ENCODE assay signal across 21 cellular contexts in genomic region chr5:62197697-62198096, GRCh38.
"Had no signal": no experiment of that assay in that cellular context is flagged by ENCODE, and none has a peak within 500 bp of the region (broad histone marks: within the 10 kb centered on the region; RNA-seq: fewer than 3 reads in every experiment).

No MANE protein-coding gene starts in this region.

- ATAC-seq: left lung; naive thymus-derived CD4-positive, alpha-beta T cell; right lobe of liver; stimulated activated naive B cell treated with anti-CD40 and anti-IgM and Interleukin-4, amounts not matched to agents 10 μg/mL and 1 μg/mL and 100 μg/mL, for 72 hours had no signal

- H3K27me3 ChIP-seq: adrenal gland, ascending aorta, left lung, right lobe of liver, uterus had no signal

- H3K4me2 ChIP-seq: hepatocyte had no signal

- H3K36me3 ChIP-seq: adrenal gland, ascending aorta, brain microvascular endothelial cell, left lung, right lobe of liver, transverse colon, uterus had no signal

- H3K27ac ChIP-seq: adrenal gland, ascending aorta, brain microvascular endothelial cell, hepatocyte, left lung, right lobe of liver, skin epidermis, transverse colon, uterus had no signal

- DNase-seq: activated naive CD4-positive, alpha-beta T cell; activated T-cell treated with anti-CD3 and anti-CD28 coated beads, Interleukin-2, amount 50 U/mL, for 24 hours; adrenal gland; brain microvascular endothelial cell; caudate nucleus; effector CD8-positive, alpha-beta T cell; glutamatergic neuron; kidney glomerular epithelial cell; left lung; naive thymus-derived CD4-positive, alpha-beta T cell; posterior cingulate gyrus; right lobe of liver; stimulated activated CD4-positive, alpha-beta T cell treated with anti-CD3 and anti-CD28 coated beads, Interleukin-2, amount 100 ng/mL, for 24 hours; stimulated activated naive B cell treated with anti-CD40 and anti-IgM and Interleukin-4, amounts not matched to agents 10 μg/mL and 1 μg/mL and 100 μg/mL, for 72 hours; transverse colon; uterus had no signal

- H3K4me3 ChIP-seq: adrenal gland, ascending aorta, hepatocyte, left lung, right lobe of liver, skin epidermis, transverse colon, uterus had no signal

- H3K79me2 ChIP-seq: hepatocyte had no signal

- H3K9me3 ChIP-seq: adrenal gland, ascending aorta, right lobe of liver, uterus had no signal

- H2AFZ ChIP-seq: hepatocyte had no signal

- H3K4me1 ChIP-seq: adrenal gland, ascending aorta, left lung, right lobe of liver, transverse colon, uterus had no signal

- FAIRE-seq: frontal cortex, TTC549 had no signal
